8 cellular contexts compared by ENCODE assay signal in genomic region chr14:106410229-106410628, GRCh38.
DNase-seq lines count a peak whose midpoint lies in the region; ATAC-seq and TF ChIP-seq lines count a peak whose summit lies in the region.
"Not testable (repeated sequence)": the region's sequence is repeated elsewhere in the genome, so short reads cannot be mapped to it uniquely, and the experiment has no call there.

No MANE protein-coding gene starts in this region.

- peak; percentile 46 for ATAC-seq in memory B cell (ENCODE audit: low read depth)

- peak overlapping the region; percentile 47 for H3K4me2 ChIP-seq in BLaER1

- not testable (repeated sequence) for H3K27ac Mint-ChIP-seq in activated naive CD4-positive, alpha-beta T cell treated with anti-CD3 and anti-CD28 coated beads for 36 hours; memory B cell

- not testable (repeated sequence) for H3K4me1 Mint-ChIP-seq in activated naive CD4-positive, alpha-beta T cell treated with anti-CD3 and anti-CD28 coated beads for 36 hours (ENCODE audit: low read depth); memory B cell

- not testable (repeated sequence) for H3K4me3 Mint-ChIP-seq in activated naive CD4-positive, alpha-beta T cell treated with anti-CD3 and anti-CD28 coated beads for 36 hours; memory B cell

- not testable (repeated sequence) for H3K36me3 ChIP-seq in BLaER1

- CTCF ChIA-PET in activated naive CD4-positive, alpha-beta T cell treated with anti-CD3 and anti-CD28 coated beads for 36 hours (lab: Charles Lee), result interaction anchor here (0.7 to 5.5 kb wide), 14 partner anchors 9 to 133 kb away, joined by 3 to 47 read pairs (median 4); no protein-coding TSS in a partner anchor

- not testable (repeated sequence) for H3K9me3 ChIP-seq in BLaER1

- TF ChIP-seq CTCF in GM12874 (IDR thresholded peaks at IDR 0.05; ENCODE audit: insufficient read depth, low read depth, low read length), result peak; percentile 63

- not testable (repeated sequence) for H3K4me3 ChIP-seq in BLaER1

- not testable (repeated sequence) for H3K27ac ChIP-seq in BLaER1

- H3K36me3 Mint-ChIP-seq in activated naive CD4-positive, alpha-beta T cell treated with anti-CD3 and anti-CD28 coated beads for 36 hours (ENCODE audit: low read depth); memory B cell: not testable (repeated sequence)

- H3K27me3 Mint-ChIP-seq in activated naive CD4-positive, alpha-beta T cell treated with anti-CD3 and anti-CD28 coated beads for 36 hours (ENCODE audit: low read depth); memory B cell: not testable (repeated sequence)

- DNase-seq in NAMALWA (ENCODE audit: low spot score) (peak; percentile 4), T-helper 9 cell (peak; percentile 33), memory B cell (ENCODE audit: low spot score in 2 of 2) (peak; percentile 27 to 37)
- DNase-seq in activated CD8-positive, alpha-beta memory T cell treated with anti-CD3 and anti-CD28 coated beads, Interleukin-2, amount 50 U/mL, for 4 hours, result peak; percentile 41
- peak; percentile 81 for DNase-seq in activated naive CD4-positive, alpha-beta T cell treated with anti-CD3 and anti-CD28 coated beads for 36 hours
- DNase-seq in stimulated activated CD4-positive, alpha-beta T cell treated with anti-CD3 and anti-CD28 coated beads, TNF-alpha, amount 100 ng/mL, for 1 hour (ENCODE audit: low read depth in 3 of 3, low spot score in 1 of 3), result peak in 2 of 3 donors; percentile 12 to 28

- H3K27me3 ChIP-seq in BLaER1, result not testable (repeated sequence)

- intact Hi-C loops in activated naive CD4-positive, alpha-beta T cell treated with anti-CD3 and anti-CD28 coated beads for 36 hours (cut with micrococcal nuclease), result loop anchor here (10.0 kb wide), 1 partner anchor 235 kb away; no protein-coding TSS in a partner anchor

- peaks cover 26% of the 10 kb centered on the region for H3K4me1 ChIP-seq in BLaER1

- H3K9ac ChIP-seq in BLaER1, result not testable (repeated sequence)

- H3K9me3 Mint-ChIP-seq in activated naive CD4-positive, alpha-beta T cell treated with anti-CD3 and anti-CD28 coated beads for 36 hours; memory B cell: not testable (repeated sequence)

- H4K20me1 ChIP-seq in BLaER1, result not testable (repeated sequence)

Comparison
In these comparisons a context has a peak if more than half of its experiments do, and no peak if none do; other contexts are left out.
1. DNase-seq: peak in every context shown above with its lines; median percentile 81 in activated naive CD4-positive, alpha-beta T cell treated with anti-CD3 and anti-CD28 coated beads for 36 hours; 41 in activated CD8-positive, alpha-beta memory T cell treated with anti-CD3 and anti-CD28 coated beads, Interleukin-2, amount 50 U/mL, for 4 hours; 33 in T-helper 9 cell; 32 in memory B cell; 20 in stimulated activated CD4-positive, alpha-beta T cell treated with anti-CD3 and anti-CD28 coated beads, TNF-alpha, amount 100 ng/mL, for 1 hour; 4 in NAMALWA.